In the genomic region with DNA sequence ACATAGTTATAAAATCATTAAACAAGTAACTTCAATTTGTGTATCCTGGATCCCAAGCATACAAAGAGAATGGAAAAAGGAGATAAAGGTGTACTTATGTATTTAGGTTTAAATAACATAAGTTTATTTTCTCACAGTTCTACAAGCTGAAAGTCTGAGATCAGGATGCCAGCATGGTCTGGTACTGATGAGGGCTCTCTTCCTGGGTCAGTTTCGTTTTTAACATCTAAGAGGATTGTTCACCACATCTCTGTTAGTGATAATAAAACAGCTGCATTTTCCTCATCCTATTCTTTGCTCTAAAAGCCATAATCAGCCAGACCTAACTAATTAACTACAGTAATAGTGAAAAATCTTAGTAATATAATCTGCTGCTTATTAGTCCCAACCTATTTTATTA, we compare ENCODE assay signal across 1 cellular context.
TF ChIP-seq lines count a peak whose summit lies in the region.

No MANE protein-coding gene starts in this region.

TF ChIP-seq in SK-N-SH, 30 proteins besides CTCF, POLR2A, EP300 and RAD21 (continued from another document):
- TF ChIP-seq ZBTB33 (IDR thresholded peaks at IDR 0.05; ENCODE audit: borderline replicate concordance, low read depth) = no peak
- TF ChIP-seq EZH2phosphoT487 (IDR thresholded peaks at IDR 0.05; ENCODE audit: borderline replicate concordance, low read depth) = no peak
- TF ChIP-seq JUND (IDR thresholded peaks at IDR 0.05) = no peak
- no peak for TF ChIP-seq MAX (IDR thresholded peaks at IDR 0.05; ENCODE audit: low read depth)
- no peak for TF ChIP-seq RXRA (IDR thresholded peaks at IDR 0.05; ENCODE audit: borderline replicate concordance, low read depth)
- no peak for TF ChIP-seq TCF12 (IDR thresholded peaks at IDR 0.05)
- TF ChIP-seq YY1 (IDR thresholded peaks at IDR 0.05; ENCODE audit: low read depth) = no peak
- no peak for TF ChIP-seq SIN3A (IDR thresholded peaks at IDR 0.05; ENCODE audit: borderline replicate concordance, low read depth, low read length)
- TF ChIP-seq, protein P1, sequence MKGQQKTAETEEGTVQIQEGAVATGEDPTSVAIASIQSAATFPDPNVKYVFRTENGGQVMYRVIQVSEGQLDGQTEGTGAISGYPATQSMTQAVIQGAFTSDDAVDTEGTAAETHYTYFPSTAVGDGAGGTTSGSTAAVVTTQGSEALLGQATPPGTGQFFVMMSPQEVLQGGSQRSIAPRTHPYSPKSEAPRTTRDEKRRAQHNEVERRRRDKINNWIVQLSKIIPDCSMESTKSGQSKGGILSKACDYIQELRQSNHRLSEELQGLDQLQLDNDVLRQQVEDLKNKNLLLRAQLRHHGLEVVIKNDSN (IDR thresholded peaks at IDR 0.05; ENCODE audit: borderline replicate concordance, low read depth) = no peak
- no peak for TF ChIP-seq PBX3 (IDR thresholded peaks at IDR 0.05)
